ENCODE assay signal across 1 cellular context in genomic region chr7:37410305-37411209, GRCh38.
TF ChIP-seq lines count a peak whose summit lies in the region.

No MANE protein-coding gene starts in this region.

TF ChIP-seq in SK-N-SH treated with all-trans-retinoic acid at 6 μM for 48 hours, 23 proteins besides CTCF, POLR2A, EP300 and RAD21 (continued from another document):
- TF ChIP-seq POU6F1 (CRISPR knock-in tag; IDR thresholded peaks at IDR 0.05; ENCODE audit: borderline replicate concordance, low read depth) (no peak), BACH2 (CRISPR knock-in tag; IDR thresholded peaks at IDR 0.05; ENCODE audit: borderline replicate concordance) (no peak), GLIS3 (CRISPR knock-in tag; IDR thresholded peaks at IDR 0.05) (no peak), ZC3H10 (CRISPR knock-in tag; IDR thresholded peaks at IDR 0.05) (no peak), SNAI2 (CRISPR knock-in tag; IDR thresholded peaks at IDR 0.05) (no peak), TOX (CRISPR knock-in tag; IDR thresholded peaks at IDR 0.05; ENCODE audit: borderline replicate concordance) (no peak)
